ENCODE assay signal across 2 cellular contexts in the genomic region with DNA sequence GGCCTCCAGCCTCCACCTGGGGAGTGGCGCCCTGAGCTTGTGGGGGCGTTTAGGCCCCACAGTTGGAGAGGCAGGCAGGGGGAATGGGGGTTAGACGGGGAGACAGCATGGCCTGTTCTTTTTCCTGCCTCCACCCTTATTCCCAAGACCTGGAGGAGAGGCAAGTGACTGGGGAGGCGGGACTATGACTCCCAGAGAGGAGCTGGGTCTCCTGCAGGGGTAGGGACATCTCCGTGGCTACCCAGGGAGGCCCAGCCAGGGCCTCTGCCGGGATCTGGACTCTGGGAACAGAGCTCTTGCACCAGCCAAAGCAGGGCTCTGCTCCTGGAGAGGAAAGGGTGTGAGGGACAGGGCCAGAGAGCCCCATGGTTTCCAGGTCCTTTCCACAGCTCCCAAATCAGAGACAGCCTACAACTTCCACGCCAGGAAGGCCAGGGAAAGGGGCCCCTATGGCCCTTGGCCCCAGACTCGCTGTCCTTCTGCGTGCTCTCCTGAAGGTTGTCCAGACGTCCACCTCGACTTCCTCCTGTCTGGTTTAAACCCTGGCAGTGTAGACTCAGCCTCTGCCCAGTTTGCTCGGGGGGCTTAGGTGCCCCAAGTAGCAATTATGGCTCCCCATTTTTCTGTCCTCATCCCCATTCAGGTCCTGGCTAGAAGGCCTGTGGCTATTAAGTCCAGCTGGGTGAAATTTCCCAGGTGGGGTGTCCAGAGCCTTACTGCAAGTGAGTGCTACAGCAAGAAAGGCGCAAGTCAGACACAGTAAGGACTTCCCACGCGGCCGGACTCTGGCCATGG.
TF ChIP-seq lines count a peak whose summit lies in the region.

No MANE protein-coding gene starts in this region.

TF ChIP-seq in SK-N-SH, 30 proteins besides CTCF, POLR2A, EP300 and RAD21 (continued from another document):
- TF ChIP-seq, protein P1, sequence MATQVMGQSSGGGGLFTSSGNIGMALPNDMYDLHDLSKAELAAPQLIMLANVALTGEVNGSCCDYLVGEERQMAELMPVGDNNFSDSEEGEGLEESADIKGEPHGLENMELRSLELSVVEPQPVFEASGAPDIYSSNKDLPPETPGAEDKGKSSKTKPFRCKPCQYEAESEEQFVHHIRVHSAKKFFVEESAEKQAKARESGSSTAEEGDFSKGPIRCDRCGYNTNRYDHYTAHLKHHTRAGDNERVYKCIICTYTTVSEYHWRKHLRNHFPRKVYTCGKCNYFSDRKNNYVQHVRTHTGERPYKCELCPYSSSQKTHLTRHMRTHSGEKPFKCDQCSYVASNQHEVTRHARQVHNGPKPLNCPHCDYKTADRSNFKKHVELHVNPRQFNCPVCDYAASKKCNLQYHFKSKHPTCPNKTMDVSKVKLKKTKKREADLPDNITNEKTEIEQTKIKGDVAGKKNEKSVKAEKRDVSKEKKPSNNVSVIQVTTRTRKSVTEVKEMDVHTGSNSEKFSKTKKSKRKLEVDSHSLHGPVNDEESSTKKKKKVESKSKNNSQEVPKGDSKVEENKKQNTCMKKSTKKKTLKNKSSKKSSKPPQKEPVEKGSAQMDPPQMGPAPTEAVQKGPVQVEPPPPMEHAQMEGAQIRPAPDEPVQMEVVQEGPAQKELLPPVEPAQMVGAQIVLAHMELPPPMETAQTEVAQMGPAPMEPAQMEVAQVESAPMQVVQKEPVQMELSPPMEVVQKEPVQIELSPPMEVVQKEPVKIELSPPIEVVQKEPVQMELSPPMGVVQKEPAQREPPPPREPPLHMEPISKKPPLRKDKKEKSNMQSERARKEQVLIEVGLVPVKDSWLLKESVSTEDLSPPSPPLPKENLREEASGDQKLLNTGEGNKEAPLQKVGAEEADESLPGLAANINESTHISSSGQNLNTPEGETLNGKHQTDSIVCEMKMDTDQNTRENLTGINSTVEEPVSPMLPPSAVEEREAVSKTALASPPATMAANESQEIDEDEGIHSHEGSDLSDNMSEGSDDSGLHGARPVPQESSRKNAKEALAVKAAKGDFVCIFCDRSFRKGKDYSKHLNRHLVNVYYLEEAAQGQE (IDR thresholded peaks at IDR 0.05; ENCODE audit: low read depth, low read length), result no peak
- TF ChIP-seq MXI1 (IDR thresholded peaks at IDR 0.05; ENCODE audit: low read depth, low read length) (no peak), ZBTB33 (IDR thresholded peaks at IDR 0.05; ENCODE audit: borderline replicate concordance, low read depth) (no peak), TCF12 (IDR thresholded peaks at IDR 0.05) (no peak), EZH2phosphoT487 (IDR thresholded peaks at IDR 0.05; ENCODE audit: borderline replicate concordance, low read depth) (no peak)

TF ChIP-seq in SK-N-SH treated with all-trans-retinoic acid at 6 μM for 48 hours, 23 proteins besides CTCF, POLR2A, EP300 and RAD21 (continued from another document):
- TF ChIP-seq POU6F1 (CRISPR knock-in tag; IDR thresholded peaks at IDR 0.05; ENCODE audit: borderline replicate concordance, low read depth), result no peak
- no peak for TF ChIP-seq BACH2 (CRISPR knock-in tag; IDR thresholded peaks at IDR 0.05; ENCODE audit: borderline replicate concordance)
- TF ChIP-seq ZNF8 (CRISPR knock-in tag; IDR thresholded peaks at IDR 0.05), result no peak
- TF ChIP-seq OSR1 (CRISPR knock-in tag; IDR thresholded peaks at IDR 0.05), result no peak
- no peak for TF ChIP-seq ZFP3 (CRISPR knock-in tag; IDR thresholded peaks at IDR 0.05)
- no peak for TF ChIP-seq ZNF70 (CRISPR knock-in tag; IDR thresholded peaks at IDR 0.05)
- TF ChIP-seq CSDC2 (CRISPR knock-in tag; IDR thresholded peaks at IDR 0.05), result no peak
- TF ChIP-seq SNAI2 (CRISPR knock-in tag; IDR thresholded peaks at IDR 0.05), result no peak
- no peak for TF ChIP-seq TOX (CRISPR knock-in tag; IDR thresholded peaks at IDR 0.05; ENCODE audit: borderline replicate concordance)
